Comparison of ENCODE assay signal across 8 cellular contexts in genomic region chr3:189132125-189132744, GRCh38. TPM values are rescaled to one million over a fixed set of nuclear protein-coding genes. Genes with fewer than 3 reads are reported as not detected.
DNase-seq lines count a peak whose midpoint lies in the region; ATAC-seq and TF ChIP-seq lines count a peak whose summit lies in the region.

No MANE protein-coding gene starts in this region.

- H3K4me1 ChIP-seq in naive thymus-derived CD4-positive, alpha-beta T cell (ENCODE audit: control insufficient read depth in 2 of 2, insufficient read depth in 2 of 2, low read length in 2 of 2): peaks cover 13 to 34% of the 10 kb centered on the region in 2 donors

- H3K4me3 Mint-ChIP-seq in activated B cell treated with CpG ODN at 0.5 μM for 24 hours: no peak overlapping the region
- peak overlapping the region; percentile 39 to 83 (median 71) for H3K4me3 Mint-ChIP-seq in naive thymus-derived CD4-positive, alpha-beta T cell
- peak overlapping the region; percentile 61 for H3K4me3 Mint-ChIP-seq in stimulated activated naive CD8-positive, alpha-beta T cell treated with anti-CD3 and anti-CD28 coated beads, Interleukin-15, Interleukin-2, amounts not matched to agents 100 ng/mL and 50 ng/mL, for 24 hours

- CTCF ChIA-PET in activated B cell treated with CpG ODN at 0.5 μM for 24 hours (lab: Charles Lee): no interaction called here
- CTCF ChIA-PET in naive thymus-derived CD4-positive, alpha-beta T cell (lab: Charles Lee): interaction anchor here (0.8 to 2.5 kb wide), 5 partner anchors 15 to 1392 kb away, joined by 3 to 13 read pairs (median 4); no protein-coding TSS in a partner anchor

- H3K27ac ChIP-seq in naive thymus-derived CD4-positive, alpha-beta T cell (ENCODE audit: low read depth, low read length): peak overlapping the region; percentile 22

- TF ChIP-seq CTCF in activated B cell treated with CpG ODN at 0.5 μM for 24 hours (IDR thresholded peaks at IDR 0.05): no peak

- intact Hi-C loops in activated B cell treated with CpG ODN at 0.5 μM for 24 hours (cut with micrococcal nuclease): no loop called here
- intact Hi-C loops in naive thymus-derived CD4-positive, alpha-beta T cell (cut with micrococcal nuclease): loop anchor here (1.0 to 10.0 kb wide), 16 partner anchors 12 to 1765 kb away; partner anchors contain the start of genes RTP4 (in 2 of the 2), IL1RAP (in 1 of the 2) and LPP (in 1 of the 2)

- H3K9me3 ChIP-seq in naive thymus-derived CD4-positive, alpha-beta T cell (ENCODE audit: control insufficient read depth in 2 of 3, low read length in 3 of 3): no peaks in the 10 kb centered on the region

- H3K27ac Mint-ChIP-seq in activated B cell treated with CpG ODN at 0.5 μM for 24 hours: no peak overlapping the region
- peak overlapping the region; percentile 43 to 98 (median 79) for H3K27ac Mint-ChIP-seq in naive thymus-derived CD4-positive, alpha-beta T cell
- H3K27ac Mint-ChIP-seq in stimulated activated naive CD8-positive, alpha-beta T cell treated with anti-CD3 and anti-CD28 coated beads, Interleukin-15, Interleukin-2, amounts not matched to agents 100 ng/mL and 50 ng/mL, for 24 hours: peak overlapping the region; percentile 93

- H3K4me3 ChIP-seq in naive thymus-derived CD4-positive, alpha-beta T cell (ENCODE audit: low read length): peak overlapping the region; percentile 26

- no peaks in the 10 kb centered on the region for H3K36me3 ChIP-seq in naive thymus-derived CD4-positive, alpha-beta T cell (ENCODE audit: control insufficient read depth in 2 of 3, insufficient read depth in 3 of 3, low read length in 3 of 3)

- H3K27me3 Mint-ChIP-seq in activated B cell treated with CpG ODN at 0.5 μM for 24 hours: peaks cover 20% of the 10 kb centered on the region
- H3K27me3 Mint-ChIP-seq in naive thymus-derived CD4-positive, alpha-beta T cell: no peaks in the 10 kb centered on the region
- H3K27me3 Mint-ChIP-seq in stimulated activated naive CD8-positive, alpha-beta T cell treated with anti-CD3 and anti-CD28 coated beads, Interleukin-15, Interleukin-2, amounts not matched to agents 100 ng/mL and 50 ng/mL, for 24 hours: no peaks in the 10 kb centered on the region

- H3K4me1 Mint-ChIP-seq in activated B cell treated with CpG ODN at 0.5 μM for 24 hours: peaks cover 8% of the 10 kb centered on the region
- peaks cover 13 to 38% (median 23%) of the 10 kb centered on the region in 7 donors for H3K4me1 Mint-ChIP-seq in naive thymus-derived CD4-positive, alpha-beta T cell
- H3K4me1 Mint-ChIP-seq in stimulated activated naive CD8-positive, alpha-beta T cell treated with anti-CD3 and anti-CD28 coated beads, Interleukin-15, Interleukin-2, amounts not matched to agents 100 ng/mL and 50 ng/mL, for 24 hours (ENCODE audit: low read depth): peaks cover 24% of the 10 kb centered on the region

- POLR2A ChIA-PET in activated B cell treated with CpG ODN at 0.5 μM for 24 hours (lab: Charles Lee): no interaction called here
- POLR2A ChIA-PET in naive thymus-derived CD4-positive, alpha-beta T cell (lab: Charles Lee): interaction anchor here (0.8 to 2.0 kb wide), 3 partner anchors 11 to 1393 kb away, joined by 3 to 8 read pairs (median 4); no protein-coding TSS in a partner anchor

- no peaks in the 10 kb centered on the region for H3K36me3 Mint-ChIP-seq in activated B cell treated with CpG ODN at 0.5 μM for 24 hours (ENCODE audit: low read depth)
- peaks cover 0 to 25% (median 0%) of the 10 kb centered on the region in 5 donors for H3K36me3 Mint-ChIP-seq in naive thymus-derived CD4-positive, alpha-beta T cell
- peaks cover 15% of the 10 kb centered on the region for H3K36me3 Mint-ChIP-seq in stimulated activated naive CD8-positive, alpha-beta T cell treated with anti-CD3 and anti-CD28 coated beads, Interleukin-15, Interleukin-2, amounts not matched to agents 100 ng/mL and 50 ng/mL, for 24 hours (ENCODE audit: low read depth)

- DNase-seq in activated B cell treated with CpG ODN at 0.5 μM for 24 hours (no peak), NCI-H146 treated with DMSO at 0.1 percent for 48 hours (lab: John Stamatoyannopoulos, UW; ENCODE audit: unreplicated experiment) (no peak)
- peak; percentile 79 for DNase-seq in central memory CD4-positive, alpha-beta T cell
- peak in 8 of 9 donors; percentile 20 to 76 (median 62) for DNase-seq in naive thymus-derived CD4-positive, alpha-beta T cell

- no peaks in the 10 kb centered on the region for H3K27me3 ChIP-seq in naive thymus-derived CD4-positive, alpha-beta T cell (ENCODE audit: control insufficient read depth in 2 of 2, insufficient read depth in 2 of 2, low read length in 2 of 2)

- ATAC-seq in GM19351 (IDR thresholded peaks at IDR 0.05; ENCODE audit: unreplicated experiment) (peak; percentile 92), HG03558 (IDR thresholded peaks at IDR 0.05; ENCODE audit: extremely low read depth, unreplicated experiment) (peak; percentile 87), activated B cell treated with CpG ODN at 0.5 μM for 24 hours (ENCODE audit: low read depth) (peak; percentile 72), HG02970 (IDR thresholded peaks at IDR 0.05; ENCODE audit: low FRiP score, unreplicated experiment) (no peak)
- peak; percentile 96 for ATAC-seq in naive thymus-derived CD4-positive, alpha-beta T cell

- H3K9me3 Mint-ChIP-seq in activated B cell treated with CpG ODN at 0.5 μM for 24 hours: peaks cover 4% of the 10 kb centered on the region
- H3K9me3 Mint-ChIP-seq in naive thymus-derived CD4-positive, alpha-beta T cell: peaks cover 0 to 14% (median 2%) of the 10 kb centered on the region in 11 donors
- H3K9me3 Mint-ChIP-seq in stimulated activated naive CD8-positive, alpha-beta T cell treated with anti-CD3 and anti-CD28 coated beads, Interleukin-15, Interleukin-2, amounts not matched to agents 100 ng/mL and 50 ng/mL, for 24 hours: peaks cover 9% of the 10 kb centered on the region

RNA-seq across cellular contexts. Expression of gene TPRG1, which starts 39.5 kb away (rescaled TPM):
- total RNA-seq in activated B cell treated with CpG ODN at 0.5 μM for 24 hours: 0.18 TPM in 1 of 2 replicates, not detected in the other
- total RNA-seq in naive thymus-derived CD4-positive, alpha-beta T cell: 1 to 10 TPM in 4 of 5 experiments, under 1 TPM in 1; 0.13 to 5.4 (median 3.3) TPM
- polyA plus RNA-seq in naive thymus-derived CD4-positive, alpha-beta T cell: under 1 TPM; 0.16 to 0.45 TPM

Comparison
In these comparisons a context has a peak if more than half of its experiments do, and no peak if none do; other contexts are left out.
1. DNase-seq: peak in central memory CD4-positive, alpha-beta T cell (single experiment) and naive thymus-derived CD4-positive, alpha-beta T cell (8 of 9); none in activated B cell treated with CpG ODN at 0.5 μM for 24 hours (single experiment) and NCI-H146 treated with DMSO at 0.1 percent for 48 hours (single experiment).